19 cellular contexts compared by ENCODE assay signal in the genomic region with DNA sequence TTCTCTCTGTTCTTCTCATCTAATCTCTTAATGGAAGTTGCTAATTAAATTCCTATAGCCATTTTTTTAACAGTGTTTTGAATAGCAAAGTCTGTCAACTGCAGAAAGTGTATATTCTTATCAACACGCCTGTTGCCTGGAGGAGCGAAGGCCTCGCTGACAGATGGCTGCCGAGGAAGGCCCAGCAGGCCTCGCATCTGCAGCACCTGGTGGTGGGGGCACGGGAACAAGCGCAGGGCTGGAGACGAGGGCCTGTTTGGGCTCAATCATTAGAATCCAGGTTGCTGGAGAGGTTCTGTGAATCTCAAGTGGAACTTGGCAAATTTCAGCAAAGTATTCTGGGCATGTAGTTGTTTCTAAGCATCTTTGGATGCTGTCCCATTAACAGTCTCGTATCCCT.
"Had no signal": no experiment of that assay in that cellular context is flagged by ENCODE, and none has a peak within 500 bp of the region (broad histone marks: within the 10 kb centered on the region; RNA-seq: fewer than 3 reads in every experiment).

No MANE protein-coding gene starts in this region.

- H3K9me3 ChIP-seq: colonic mucosa, pancreas, uterus had no signal

- ATAC-seq: left lobe of liver; natural killer cell treated with Interleukin-12 subunit alpha and Interleukin-12 subunit beta and Interleukin-15 and Interleukin-18, amount 100 ng/mL, for 72 hours; pancreas; right cardiac atrium had no signal

- H3K4me3 Mint-ChIP-seq: mesothelial cell of epicardium; natural killer cell treated with Interleukin-12 subunit alpha and Interleukin-12 subunit beta and Interleukin-15 and Interleukin-18, amount 100 ng/mL, for 72 hours; neural progenitor cell had no signal

- H3K27ac Mint-ChIP-seq: mesothelial cell of epicardium; natural killer cell treated with Interleukin-12 subunit alpha and Interleukin-12 subunit beta and Interleukin-15 and Interleukin-18, amount 100 ng/mL, for 72 hours; neural progenitor cell; progenitor cell of endocrine pancreas had no signal

- H3K9me3 Mint-ChIP-seq: mesothelial cell of epicardium; natural killer cell treated with Interleukin-12 subunit alpha and Interleukin-12 subunit beta and Interleukin-15 and Interleukin-18, amount 100 ng/mL, for 72 hours; neural progenitor cell had no signal

- H3K4me1 Mint-ChIP-seq: neural progenitor cell had no signal

- H3K27me3 ChIP-seq: colonic mucosa, neural progenitor cell, uterus had no signal

- H3K4me3 ChIP-seq: colonic mucosa, neural progenitor cell, pancreas, uterus had no signal

- H3K27ac ChIP-seq: colonic mucosa, neural progenitor cell, pancreas, uterus had no signal

- DNase-seq: colonic mucosa; dermis blood vessel endothelial cell; erythroblast; foreskin melanocyte; islet precursor cell; nucleus accumbens; pancreas; right cardiac atrium; small intestine; stimulated activated CD4-positive, alpha-beta T cell treated with anti-CD3 and anti-CD28 coated beads, Interleukin-12 subunit alpha, Interleukin-12 subunit beta, amount 100 ng/mL, for 4 hours; stimulated activated CD4-positive, alpha-beta T cell treated with anti-CD3 and anti-CD28 coated beads, Interleukin-2, amount 100 ng/mL, for 48 hours; stimulated activated naive CD4-positive, alpha-beta T cell treated with Interleukin-2 at 50 U/mL for 16 hours; trophoblast cell; uterus had no signal

- H3K36me3 ChIP-seq: colonic mucosa, neural progenitor cell, pancreas, uterus had no signal

- H3K36me3 Mint-ChIP-seq: mesothelial cell of epicardium; natural killer cell treated with Interleukin-12 subunit alpha and Interleukin-12 subunit beta and Interleukin-15 and Interleukin-18, amount 100 ng/mL, for 72 hours; neural progenitor cell had no signal
